In the genomic region with DNA sequence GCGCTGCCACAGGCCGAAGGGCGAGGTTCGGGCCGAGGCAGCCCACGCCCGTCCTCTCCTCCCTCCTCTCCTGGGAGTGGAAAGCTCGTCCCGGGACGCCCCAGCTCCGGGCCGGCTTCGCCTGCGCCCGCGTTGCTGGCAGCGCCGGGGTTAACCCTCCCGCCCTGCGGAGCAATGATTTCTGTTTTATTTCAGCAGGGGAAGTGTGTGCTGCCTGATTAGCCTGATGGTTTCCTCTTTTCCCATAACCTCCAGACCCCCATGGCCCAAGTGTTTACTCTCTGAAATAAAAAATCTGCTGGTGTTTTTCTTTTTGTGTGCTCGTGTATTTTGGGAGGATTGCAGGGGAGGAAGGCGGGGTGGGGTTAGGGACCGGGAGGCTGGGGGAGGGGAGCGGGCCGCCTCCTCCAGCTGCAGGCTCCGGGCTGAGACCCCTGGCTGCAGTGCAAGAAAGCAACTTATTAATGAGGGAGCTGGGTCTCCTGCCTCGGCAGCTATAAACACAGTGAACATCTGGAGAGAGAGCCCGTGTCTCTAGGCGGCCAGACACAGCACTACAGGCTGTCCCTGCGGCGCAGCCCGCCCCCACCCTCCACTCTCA, we compare ENCODE assay signal across 8 cellular contexts. TPM values are rescaled to one million over a fixed set of nuclear protein-coding genes. Genes with fewer than 3 reads are reported as not detected.
DNase-seq lines count a peak whose midpoint lies in the region; ATAC-seq, FAIRE-seq and TF ChIP-seq lines count a peak whose summit lies in the region.

No MANE protein-coding gene starts in this region.

- H4K20me1 ChIP-seq in osteoblast (ENCODE audit: insufficient read depth, low read length), result no peaks in the 10 kb centered on the region

- no peak for ATAC-seq in activated T-helper 17 cell treated with anti-CD3 and anti-CD28 coated beads, Interleukin-2, amount 50 U/mL, for 72 hours (replicated peaks)

- H3K4me3 Mint-ChIP-seq in activated T-helper 17 cell treated with anti-CD3 and anti-CD28 coated beads, Interleukin-2, amount 50 U/mL, for 72 hours, result peak overlapping the region; percentile 79
- H3K4me3 Mint-ChIP-seq in glutamatergic neuron (ENCODE audit: unreplicated experiment), result peak overlapping the region; percentile 74

- H3K36me3 ChIP-seq in osteoblast (ENCODE audit: insufficient read depth, low read length), result no peaks in the 10 kb centered on the region

- H3K79me2 ChIP-seq in osteoblast (ENCODE audit: insufficient read depth, low read length), result no peaks in the 10 kb centered on the region

- TF ChIP-seq CTCF in glutamatergic neuron (IDR thresholded peaks at IDR 0.05; ENCODE audit: partially characterized antibody, unreplicated experiment) (no peak), osteoblast (IDR thresholded peaks at IDR 0.05; ENCODE audit: extremely low read depth, low read depth, low read length) (no peak)

- H3K4me3 ChIP-seq in osteoblast (ENCODE audit: insufficient read depth, low read length), result peak overlapping the region; percentile 73

- H3K27me3 Mint-ChIP-seq in activated T-helper 17 cell treated with anti-CD3 and anti-CD28 coated beads, Interleukin-2, amount 50 U/mL, for 72 hours, result no peaks in the 10 kb centered on the region
- peaks cover 6% of the 10 kb centered on the region for H3K27me3 Mint-ChIP-seq in glutamatergic neuron (ENCODE audit: unreplicated experiment)

- peak; percentile 67 for DNase-seq in activated effector memory CD4-positive, alpha-beta T cell treated with anti-CD3 and anti-CD28 coated beads, Interleukin-2, amount 50 U/mL, for 16 hours
- DNase-seq in activated effector memory CD4-positive, alpha-beta T cell treated with Interleukin-2 at 50 U/mL for 16 hours, result no peak
- peak; percentile 29 for DNase-seq in glutamatergic neuron
- DNase-seq in osteoblast (ENCODE audit: insufficient read length, low spot score, missing footprints), result peak; percentile 81
- no peak for DNase-seq in urothelium cell line (ENCODE audit: low spot score)
- DNase-seq in G401 (ENCODE audit: low spot score), result no peak
- no peak for DNase-seq in NCI-H1436 treated with DMSO at 0.1 percent for 48 hours (lab: John Stamatoyannopoulos, UW)

- peaks cover 15% of the 10 kb centered on the region for H3K4me1 ChIP-seq in osteoblast (ENCODE audit: insufficient read depth, low read length)

- no peaks in the 10 kb centered on the region for H3K36me3 Mint-ChIP-seq in activated T-helper 17 cell treated with anti-CD3 and anti-CD28 coated beads, Interleukin-2, amount 50 U/mL, for 72 hours (ENCODE audit: low read depth)
- no peaks in the 10 kb centered on the region for H3K36me3 Mint-ChIP-seq in glutamatergic neuron (ENCODE audit: unreplicated experiment)

- H3K4me1 Mint-ChIP-seq in activated T-helper 17 cell treated with anti-CD3 and anti-CD28 coated beads, Interleukin-2, amount 50 U/mL, for 72 hours, result peaks cover 54% of the 10 kb centered on the region
- peaks cover 13% of the 10 kb centered on the region for H3K4me1 Mint-ChIP-seq in glutamatergic neuron (ENCODE audit: low read depth, unreplicated experiment)

- H3K27me3 ChIP-seq in osteoblast (ENCODE audit: insufficient read depth, low read length), result no peaks in the 10 kb centered on the region

- H3K4me2 ChIP-seq in osteoblast (ENCODE audit: insufficient read depth, low read length), result peak overlapping the region; percentile 75

- peak overlapping the region; percentile 58 for H2AFZ ChIP-seq in osteoblast (ENCODE audit: low read length)

- no peak for FAIRE-seq in urothelium cell line (lab: Jason Lieb, UNC)

- in situ Hi-C loops in G401 (cut with HindIII; ENCODE audit: low sequenced_read_pairs), result no loop called here

- H3K9me3 Mint-ChIP-seq in activated T-helper 17 cell treated with anti-CD3 and anti-CD28 coated beads, Interleukin-2, amount 50 U/mL, for 72 hours, result no peaks in the 10 kb centered on the region
- no peaks in the 10 kb centered on the region for H3K9me3 Mint-ChIP-seq in glutamatergic neuron (ENCODE audit: unreplicated experiment)

- H3K9me3 ChIP-seq in osteoblast (ENCODE audit: low read depth, low read length), result no peaks in the 10 kb centered on the region

- H3K27ac ChIP-seq in osteoblast (ENCODE audit: low read depth, low read length), result peak overlapping the region; percentile 15

- H3K27ac Mint-ChIP-seq in activated T-helper 17 cell treated with anti-CD3 and anti-CD28 coated beads, Interleukin-2, amount 50 U/mL, for 72 hours, result peak overlapping the region; percentile 88
- no peak overlapping the region for H3K27ac Mint-ChIP-seq in glutamatergic neuron (ENCODE audit: unreplicated experiment)

RNA-seq across cellular contexts. Expression of a gene that starts 38.6 kb away (rescaled TPM):
- total RNA-seq in activated T-helper 17 cell treated with anti-CD3 and anti-CD28 coated beads, Interleukin-2, amount 50 U/mL, for 72 hours, result 100 to 1,000 TPM; 309 to 471 TPM
- total RNA-seq in glutamatergic neuron (ENCODE audit: unreplicated experiment) (1.0 TPM), osteoblast (64.2 and 67.3 TPM in 2 replicates)
- 50.3 and 61.7 TPM in 2 replicates for total RNA-seq in G401 (2014; rRNA removed; shearing (Covaris generic))

Comparison
In these comparisons a context has a peak if more than half of its experiments do, and no peak if none do; other contexts are left out.
1. DNase-seq: peak in activated effector memory CD4-positive, alpha-beta T cell treated with anti-CD3 and anti-CD28 coated beads, Interleukin-2, amount 50 U/mL, for 16 hours (single experiment), glutamatergic neuron (single experiment) and osteoblast (single experiment); none in activated effector memory CD4-positive, alpha-beta T cell treated with Interleukin-2 at 50 U/mL for 16 hours (single experiment), urothelium cell line (single experiment), G401 (single experiment) and NCI-H1436 treated with DMSO at 0.1 percent for 48 hours (single experiment).
2. RNA of a gene that starts 38.6 kb away (total RNA-seq): 309 to 471 TPM in activated T-helper 17 cell treated with anti-CD3 and anti-CD28 coated beads, Interleukin-2, amount 50 U/mL, for 72 hours, 64.2 to 67.3 TPM in osteoblast and 50.3 to 61.7 TPM in G401; 1.0 TPM in glutamatergic neuron (single experiment); every median in the first group is over 10 times any median in the second.